In the genomic region with DNA sequence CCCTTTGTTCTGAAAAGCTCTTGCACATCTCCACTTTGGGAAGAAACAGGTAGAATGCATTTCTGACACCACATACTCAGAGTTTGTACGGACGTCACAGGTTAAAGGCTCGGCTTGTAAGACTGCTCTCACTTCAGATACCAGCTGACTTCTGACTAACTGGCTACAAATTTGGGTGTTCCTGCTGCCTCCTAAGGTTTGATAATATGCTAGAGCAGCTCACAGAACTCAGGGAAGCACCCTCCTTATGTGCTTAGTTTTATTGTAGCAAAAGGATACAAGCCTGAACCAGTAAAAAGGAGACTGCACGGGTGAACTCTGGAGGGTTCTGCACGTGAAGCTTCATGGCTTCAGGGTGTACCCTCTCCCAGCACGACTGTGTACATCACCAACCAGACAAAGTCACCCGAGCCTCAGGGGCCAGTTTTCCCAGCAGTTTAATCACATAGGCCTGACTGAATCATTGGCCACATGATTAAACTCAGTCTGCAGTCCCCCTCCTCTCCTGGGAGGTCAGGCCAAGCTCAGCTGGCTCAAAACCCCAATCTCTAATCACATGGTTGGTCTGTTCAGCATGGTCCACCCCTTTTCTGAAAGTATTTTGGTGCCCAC, we compare ENCODE assay signal across 19 cellular contexts.
"Had no signal": no experiment of that assay in that cellular context is flagged by ENCODE, and none has a peak within 500 bp of the region (broad histone marks: within the 10 kb centered on the region; RNA-seq: fewer than 3 reads in every experiment).

No MANE protein-coding gene starts in this region.

- H3K9me3 ChIP-seq: SJSA1 had no signal

- H3K4me1 ChIP-seq: SJSA1 had no signal

- H3K36me3 ChIP-seq: SJSA1 had no signal

- H3K27ac ChIP-seq: SJSA1, SK-N-MC had no signal

- H3K4me3 ChIP-seq: SJSA1, SK-N-MC had no signal

- H3K27me3 ChIP-seq: SJSA1 had no signal

- DNase-seq: KBM-7, MV-4-11, NCI-H1092, NCI-H1105 treated with DMSO at 0.1 percent for 48 hours, NCI-H1417 treated with DMSO at 0.1 percent for 48 hours, NCI-H146, NCI-H1694 treated with DMSO at 0.1 percent for 48 hours, NCI-H1930, NCI-H2081, NCI-H2107, NCI-H2227 treated with DMSO at 0.1 percent for 48 hours, NCI-H524, NCI-H526 treated with DMSO at 0.1 percent for 48 hours, NCI-H748 treated with DMSO at 0.1 percent for 48 hours, Right ventricle myocardium superior, RPMI8226, SIG-M5 had no signal
